18 cellular contexts compared by ENCODE assay signal in the genomic region with DNA sequence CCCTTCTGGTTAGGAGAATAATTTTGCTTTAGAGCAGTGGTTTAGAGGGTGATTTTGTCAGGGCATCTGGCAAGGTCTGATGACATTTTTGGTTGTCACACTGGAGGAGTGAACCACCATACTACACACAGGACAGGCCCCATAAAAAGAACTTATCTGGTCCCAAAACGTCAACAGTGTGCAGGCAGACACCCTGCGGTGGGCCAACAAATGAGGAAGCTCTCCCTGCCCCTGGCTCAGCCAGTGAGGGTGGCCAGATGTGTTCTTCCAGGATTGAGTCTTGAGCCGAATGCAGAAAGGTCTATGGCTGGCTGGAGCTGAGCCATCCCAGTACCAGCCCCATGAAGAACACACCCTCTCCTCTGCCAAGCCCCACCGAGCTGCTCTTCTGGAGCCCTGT.
A peak's percentile ranks its signal among the peaks of the same experiment; 100 is the strongest.
DNase-seq lines count a peak whose midpoint lies in the region; ATAC-seq, FAIRE-seq and TF ChIP-seq lines count a peak whose summit lies in the region.
"Had no signal": no experiment of that assay in that cellular context is flagged by ENCODE, and none has a peak within 500 bp of the region (broad histone marks: within the 10 kb centered on the region; RNA-seq: fewer than 3 reads in every experiment).

No MANE protein-coding gene starts in this region.

- no peak overlapping the region for H3K4me3 ChIP-seq in heart left ventricle
- peak overlapping the region; percentile 16 for H3K4me3 ChIP-seq in endocrine pancreas (ENCODE audit: control insufficient read depth, insufficient read depth, low read length)
- no peak overlapping the region for H3K4me3 ChIP-seq in keratinocyte (ENCODE audit: control insufficient read depth in 2 of 3, extremely low read depth in 1 of 3, insufficient read depth in 2 of 3, low read depth in 1 of 3, low read length in 3 of 3)

- dilution Hi-C loops in keratinocyte (cut with MboI; ENCODE audit: extremely low pct_ligation_motif_present, low sequenced_read_pairs), result no loop called here

- intact Hi-C loops in heart left ventricle (cut with DNase I), result no loop called here
- intact Hi-C loops in left cardiac atrium (cut with DNase I), result no loop called here

- H3K9ac ChIP-seq in endocrine pancreas (ENCODE audit: control insufficient read depth, insufficient read depth, low read length) (no peak overlapping the region), keratinocyte (ENCODE audit: control insufficient read depth, extremely low read depth, insufficient read depth, low read length) (no peak overlapping the region)

- H2AFZ ChIP-seq in keratinocyte (ENCODE audit: control insufficient read depth, low read length), result no peak overlapping the region

- 76 to 81% (median 78%) methylated on average over 4 of the region's 4 CpGs for WGBS in heart left ventricle, 4 donors

- H3K4me1 ChIP-seq in heart left ventricle, result peaks cover 0 to 4% (median 0%) of the 10 kb centered on the region in 12 donors
- H3K4me1 ChIP-seq in endocrine pancreas (ENCODE audit: control insufficient read depth, insufficient read depth, low read length), result peaks cover 10% of the 10 kb centered on the region
- H3K4me1 ChIP-seq in keratinocyte (ENCODE audit: control insufficient read depth, extremely low read depth, insufficient read depth, low read length), result peaks cover 33% of the 10 kb centered on the region

- FAIRE-seq in keratinocyte (lab: Jason Lieb, UNC), result no peak
- FAIRE-seq: D721Med, H1, RCC 7860 had no signal

- H3K27me3 ChIP-seq in heart left ventricle (no peaks in the 10 kb centered on the region), endocrine pancreas (ENCODE audit: control insufficient read depth, insufficient read depth, low read length) (no peaks in the 10 kb centered on the region), keratinocyte (ENCODE audit: control insufficient read depth, extremely low read depth, insufficient read depth, low read length) (no peaks in the 10 kb centered on the region)

- no peaks in the 10 kb centered on the region for H3K9me1 ChIP-seq in keratinocyte (ENCODE audit: control insufficient read depth, extremely low read depth, insufficient read depth, low read length)

- ATAC-seq in heart left ventricle (peak in 3 of 4 donors; percentile 25 to 56 (median 52)), left cardiac atrium (no peak), HG02759 (IDR thresholded peaks at IDR 0.05; ENCODE audit: unreplicated experiment) (no peak)
- ATAC-seq: SK-N-SH treated with all-trans-retinoic acid at 6 μM for 48 hours had no signal

- H3K4me2 ChIP-seq in keratinocyte (ENCODE audit: control insufficient read depth, extremely low read depth, insufficient read depth, low read depth, low read length), result peak overlapping the region; percentile 6

- TF ChIP-seq POLR2A in heart left ventricle (IDR thresholded peaks at IDR 0.05), result no peak

- TF ChIP-seq CTCF in heart left ventricle (IDR thresholded peaks at IDR 0.05), result no peak
- TF ChIP-seq CTCF in keratinocyte (optimal IDR thresholded peaks at IDR 0.05 in 1 of 3, IDR thresholded peaks at IDR 0.05 in 1 of 3, conservative IDR thresholded peaks at IDR 0.05 in 1 of 3; ENCODE audit: extremely low read depth in 1 of 3, insufficient read depth in 2 of 3, low read length in 3 of 3), result no peak

- no peaks in the 10 kb centered on the region for H4K20me1 ChIP-seq in keratinocyte (ENCODE audit: control insufficient read depth, extremely low read depth, insufficient read depth, low read length)

- no peaks in the 10 kb centered on the region for H3K79me2 ChIP-seq in keratinocyte (ENCODE audit: control insufficient read depth, insufficient read depth, low read length)

- H3K27ac ChIP-seq in heart left ventricle, result no peak overlapping the region
- H3K27ac ChIP-seq in keratinocyte (ENCODE audit: control insufficient read depth, insufficient read depth, low read length), result no peak overlapping the region

- DNase-seq in heart left ventricle (no peak), left cardiac atrium (no peak), keratinocyte (ENCODE audit: low read depth, low spot score) (no peak), glomerular visceral epithelial cell (ENCODE audit: extremely low spot score) (no peak)
- no peak for DNase-seq in stimulated activated CD8-positive, alpha-beta memory T cell treated with anti-CD3 and anti-CD28 coated beads, Interleukin-4, amount 100 ng/mL, for 48 hours
- DNase-seq: C1 segment of cervical spinal cord; CD8-positive, alpha-beta memory T cell; Kasumi-1; MM.1S; NCI-H226; NCI-H526; SIG-M5 had no signal

- H3K9me3 ChIP-seq in heart left ventricle (no peaks in the 10 kb centered on the region), endocrine pancreas (ENCODE audit: control insufficient read depth, low read length) (no peaks in the 10 kb centered on the region), keratinocyte (ENCODE audit: control insufficient read depth, low read depth, low read length) (no peaks in the 10 kb centered on the region)

- H3K36me3 ChIP-seq in heart left ventricle (no peaks in the 10 kb centered on the region), endocrine pancreas (ENCODE audit: control insufficient read depth, insufficient read depth, low read length) (no peaks in the 10 kb centered on the region), keratinocyte (ENCODE audit: control insufficient read depth in 2 of 2, extremely low read depth in 1 of 2, insufficient read depth in 2 of 2, low read length in 2 of 2) (peaks cover 2 to 3% of the 10 kb centered on the region in 2 experiments)

Comparison
In these comparisons a context has a peak if more than half of its experiments do, and no peak if none do; other contexts are left out.
1. ATAC-seq: peak in heart left ventricle (3 of 4); none in left cardiac atrium (0 of 2) and HG02759 (single experiment).